ENCODE assay signal across 8 cellular contexts in the genomic region with DNA sequence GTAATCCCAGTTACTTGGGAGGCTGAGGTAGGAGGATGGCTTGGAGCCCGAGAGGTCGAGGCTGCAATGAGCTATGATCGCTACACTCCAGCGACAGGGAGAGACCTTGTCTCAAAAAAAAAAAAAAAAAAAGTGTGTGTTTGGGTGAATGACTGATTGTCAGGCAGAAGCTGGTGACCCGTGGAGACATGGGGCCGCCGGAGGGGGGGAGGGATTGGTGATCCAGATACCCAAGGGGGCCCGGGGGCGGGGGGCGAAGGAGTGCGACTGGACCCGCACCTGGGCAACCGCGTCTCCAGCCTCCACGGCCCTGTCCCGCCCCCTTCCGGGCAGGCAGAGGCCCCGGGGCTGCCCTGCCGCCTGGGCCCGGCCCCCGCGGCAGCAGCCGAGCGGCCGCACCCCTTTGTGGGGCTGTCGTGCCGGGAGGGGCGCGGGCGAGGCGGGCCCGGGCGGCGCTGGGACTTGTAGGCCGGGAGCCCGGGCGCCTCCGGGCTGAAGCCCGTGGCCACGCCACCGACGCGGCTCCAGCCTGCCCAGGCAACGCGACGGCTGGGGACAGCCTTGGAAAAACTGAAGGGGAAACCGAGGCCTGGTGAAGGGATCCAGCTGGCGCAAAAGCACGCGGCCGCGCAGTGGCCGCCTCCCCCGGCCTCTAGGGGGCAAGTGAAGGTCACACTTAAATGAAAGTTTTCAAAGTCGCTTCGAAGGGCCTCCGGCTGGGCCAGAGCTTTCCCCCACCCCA. TPM values are rescaled to one million over a fixed set of nuclear protein-coding genes. Genes with fewer than 3 reads are reported as not detected.
DNase-seq lines count a peak whose midpoint lies in the region; ATAC-seq, FAIRE-seq and TF ChIP-seq lines count a peak whose summit lies in the region.

No MANE protein-coding gene starts in this region.

- intact Hi-C loops in K562 (cut with micrococcal nuclease), result no loop called here

- no TSS peak for BruUV-seq in K562 (replicated peaks; lab: Mats Ljungman, UMichigan)

- no peaks in the 10 kb centered on the region for H3K27me3 ChIP-seq in GM06990 (replicated peaks; ENCODE audit: control insufficient read depth, insufficient read depth, low read length)
- no peaks in the 10 kb centered on the region for H3K27me3 ChIP-seq in K562 (ENCODE audit: control insufficient read depth in 2 of 2, insufficient read depth in 2 of 2, low read length in 2 of 2)
- H3K27me3 ChIP-seq in skeletal muscle satellite cell (ENCODE audit: control insufficient read depth, insufficient read depth, low read length), result no peaks in the 10 kb centered on the region

- H3K27ac ChIP-seq in K562 (ENCODE audit: extremely low read depth, low read depth, low read length), result peak overlapping the region; percentile 95

- peaks cover 27% of the 10 kb centered on the region for H3K79me2 ChIP-seq in K562 (ENCODE audit: control insufficient read depth, insufficient read depth, low read length)

- POLR2A ChIA-PET in K562 (lab: Yijun Ruan, JAX), result interaction anchor here (0.5 to 2.1 kb wide), 12 partner anchors 9 to 151 kb away, joined by 3 to 9 read pairs (median 3); no protein-coding TSS in a partner anchor

- H2AFZ ChIP-seq in K562 (ENCODE audit: low read depth, low read length), result peak overlapping the region; percentile 92

- no peaks in the 10 kb centered on the region for H3K9me3 ChIP-seq in K562 (replicated peaks; ENCODE audit: control insufficient read depth, insufficient read depth, low read depth, low read length)
- no peaks in the 10 kb centered on the region for H3K9me3 ChIP-seq in skeletal muscle satellite cell (replicated peaks; ENCODE audit: low read length)

- H3K36me3 ChIP-seq in GM06990 (ENCODE audit: control insufficient read depth, insufficient read depth, low read length) (peaks cover 17% of the 10 kb centered on the region), K562 (ENCODE audit: control insufficient read depth, insufficient read depth, low read length) (peaks cover 21% of the 10 kb centered on the region), skeletal muscle satellite cell (ENCODE audit: insufficient read depth, low read length) (peaks cover 11% of the 10 kb centered on the region)

- no peak for TF ChIP-seq EP300 in K562 (IDR thresholded peaks at IDR 0.05; ENCODE audit: low read length)

- FAIRE-seq in K562 (lab: Jason Lieb, UNC), result peak; percentile 77

- TF ChIP-seq RAD21 in K562 (CRISPR knock-in tag; conservative IDR thresholded peaks at IDR 0.05 in 1 of 2, IDR thresholded peaks at IDR 0.05 in 1 of 2), result peak in 1 of 2 experiments; percentile 40; a peak in 2 of 4 replicates

- in situ Hi-C loops in K562 (cut with MboI), result loop anchor here (5.0 to 25.0 kb wide), 3 partner anchors 103 to 823 kb away; no protein-coding TSS in a partner anchor

- TF ChIP-seq POLR2A in K562 (conservative IDR thresholded peaks at IDR 0.05), result no peak; the same call in 1 of the 2 replicates

- peaks cover 5% of the 10 kb centered on the region for H3K9me1 ChIP-seq in K562 (ENCODE audit: control insufficient read depth, insufficient read depth, low read length)

- ATAC-seq in HG03354 (IDR thresholded peaks at IDR 0.05; ENCODE audit: poor library complexity, severe bottlenecking, unreplicated experiment), result peak; percentile 28
- peak; percentile 86 for ATAC-seq in K562

- H4K20me1 ChIP-seq in K562 (replicated peaks; ENCODE audit: control insufficient read depth, insufficient read depth, low read length), result peaks cover 21% of the 10 kb centered on the region

- peak overlapping the region; percentile 86 for H3K4me2 ChIP-seq in K562 (ENCODE audit: insufficient read depth, low read length)
- H3K4me2 ChIP-seq in skeletal muscle satellite cell (ENCODE audit: low read length), result peak overlapping the region; percentile 88

- H3K4me1 ChIP-seq in K562 (replicated peaks in 1 of 2; ENCODE audit: control insufficient read depth in 2 of 2, insufficient read depth in 2 of 2, low read length in 2 of 2) (peaks cover 34 to 58% of the 10 kb centered on the region in 2 experiments), skeletal muscle satellite cell (ENCODE audit: control insufficient read depth, insufficient read depth, low read length) (peaks cover 28% of the 10 kb centered on the region)

- H3K9ac ChIP-seq in K562 (ENCODE audit: insufficient read depth in 1 of 2, low read depth in 2 of 2, low read length in 2 of 2) (peak overlapping the region; percentile 95), skeletal muscle satellite cell (ENCODE audit: low read depth, low read length) (peak overlapping the region; percentile 74)

- WGBS in K562 (ENCODE audit: insufficient coverage, low coverage, missing lambda C conversion rate), result under 1% methylated on average over 36 of the region's 57 CpGs

- DNase-seq in GM06990 (ENCODE audit: extremely low read depth, insufficient read length) (peak; percentile 86), SW480 (ENCODE audit: low spot score) (peak; percentile 84), K562 (ENCODE audit: extremely low read depth in 1 of 4, low spot score in 3 of 4) (peak; percentile 89 to 90 (median 90)), NCI-H1417 treated with DMSO at 0.1 percent for 48 hours (lab: John Stamatoyannopoulos, UW) (no peak), RKO (ENCODE audit: low spot score) (no peak)

- CTCF ChIA-PET in K562 (lab: Yijun Ruan, JAX; ENCODE audit: low intra/inter-chr PET ratio), result interaction anchor here (2.3 kb wide), 1 partner anchor 106 kb away, joined by 9 read pairs; no protein-coding TSS in a partner anchor

- H3K4me3 ChIP-seq in GM06990 (replicated peaks; ENCODE audit: low read depth, low read length) (peak overlapping the region; percentile 62), K562 (peak overlapping the region; percentile 22), iPS-11a (ENCODE audit: low read depth, low read length) (peak overlapping the region; percentile 35), skeletal muscle satellite cell (ENCODE audit: low read length) (peak overlapping the region; percentile 62)

- TF ChIP-seq CTCF in GM06990 (IDR thresholded peaks at IDR 0.05; ENCODE audit: insufficient read depth, low read length, poor library complexity, severe bottlenecking) (peak; percentile 62), K562 (IDR thresholded peaks at IDR 0.05 in 2 of 3, conservative IDR thresholded peaks at IDR 0.05 in 1 of 3; ENCODE audit: insufficient read depth in 2 of 3, low read depth in 1 of 3, low read length in 3 of 3) (peak; percentile 19 to 59 (median 40); a peak in 4 of 6 replicates)

RNA-seq across cellular contexts. Expression of a gene that starts 2.1 kb away (rescaled TPM):
- total RNA-seq in K562 (2011; cell fraction: chromatin; rRNA removed; ENCODE audit: low replicate concordance), result 13.6 and 33.0 TPM in 2 replicates
- 29.3 and 29.4 TPM in 2 replicates for total RNA-seq in K562 (2011; cell fraction: nucleolus; rRNA removed)
- total RNA-seq in K562 (2011; cell fraction: nucleoplasm; rRNA removed), result 21.9 and 24.7 TPM in 2 replicates
- 63.6 and 74.0 TPM in 2 replicates for total RNA-seq in K562 (2014; rRNA removed)
- 10.9 and 12.3 TPM in 2 replicates for total RNA-seq in K562 (2014; rRNA removed; fragmentation: Illumina TruSeq; extraction: Trizol)
- total RNA-seq in K562 (2015; rRNA removed; fragmentation: Illumina TruSeq; extraction: Trizol), result 33.9 and 36.1 TPM in 2 replicates
- 82.4 and 83.4 TPM in 2 replicates for total RNA-seq in K562 (2021)
- polyA plus RNA-seq in K562 (2011; rRNA removed), result 31.9 and 33.2 TPM in 2 replicates
- 44.2 and 145 TPM in 2 replicates for polyA plus RNA-seq in K562 (2011; cell fraction: cytosol; rRNA removed)
- 29.1 and 66.0 TPM in 2 replicates for polyA plus RNA-seq in K562 (2011; cell fraction: nucleus; rRNA removed)
- polyA plus RNA-seq in K562 (2012), result 54.8 and 56.8 TPM in 2 replicates
- polyA plus RNA-seq in K562 (2014; fragmentation: Illumina TruSeq; extraction: Trizol), result 22.5 and 55.0 TPM in 2 replicates
- polyA plus RNA-seq in K562 (2014; fragmentation: Nextera tagmentation; extraction: Ambion mirVana), result under 1 TPM; 0.28 to 0.39 TPM
- 79.6 and 84.1 TPM in 2 replicates for polyA plus RNA-seq in K562 (2014; rRNA removed)
- 7.0 and 14.2 TPM in 2 replicates for polyA minus RNA-seq in K562 (2011; rRNA and poly(A)+ RNA removed)
- polyA minus RNA-seq in K562 (2011; cell fraction: cytosol; rRNA and poly(A)+ RNA removed), result 35.7 and 38.9 TPM in 2 replicates
- polyA minus RNA-seq in K562 (2011; cell fraction: nucleus; rRNA and poly(A)+ RNA removed), result 8.0 and 10.9 TPM in 2 replicates
- 10.9 and 12.7 TPM in 2 replicates for total RNA-seq in skeletal muscle satellite cell (2012; rRNA removed)

RNA-seq across cellular contexts. Expression of a gene that starts 38.1 kb away (rescaled TPM):
- 95.3 and 106 TPM in 2 replicates for total RNA-seq in K562 (2011; cell fraction: chromatin; rRNA removed; ENCODE audit: low replicate concordance)
- total RNA-seq in K562 (2011; cell fraction: nucleolus; rRNA removed), result 55.4 and 62.8 TPM in 2 replicates
- 67.5 and 71.1 TPM in 2 replicates for total RNA-seq in K562 (2011; cell fraction: nucleoplasm; rRNA removed)
- total RNA-seq in K562 (2014; rRNA removed) (40.8 and 60.8 TPM in 2 replicates), K562 (2014; rRNA removed; fragmentation: Illumina TruSeq; extraction: Trizol) (77.7 and 81.1 TPM in 2 replicates), K562 (2015; rRNA removed; fragmentation: Illumina TruSeq; extraction: Trizol) (82.6 and 84.9 TPM in 2 replicates), K562 (2021) (68.7 and 70.5 TPM in 2 replicates)
- polyA plus RNA-seq in K562 (2011; rRNA removed) (49.8 and 52.2 TPM in 2 replicates), K562 (2014; fragmentation: Illumina TruSeq; extraction: Trizol) (100 and 104 TPM in 2 replicates), K562 (2014; fragmentation: Nextera tagmentation; extraction: Ambion mirVana) (100 to 1,000 TPM; 223 to 248 TPM), K562 (2014; rRNA removed) (33.7 and 62.4 TPM in 2 replicates)
- polyA plus RNA-seq in K562 (2011; cell fraction: cytosol; rRNA removed), result 54.7 and 109 TPM in 2 replicates
- 88.3 and 89.8 TPM in 2 replicates for polyA plus RNA-seq in K562 (2011; cell fraction: nucleus; rRNA removed)
- 45.2 and 61.8 TPM in 2 replicates for polyA plus RNA-seq in K562 (2012)
- polyA minus RNA-seq in K562 (2011; rRNA and poly(A)+ RNA removed), result 80.5 and 110 TPM in 2 replicates
- polyA minus RNA-seq in K562 (2011; cell fraction: cytosol; rRNA and poly(A)+ RNA removed), result 36.4 and 45.3 TPM in 2 replicates
- 55.3 and 89.0 TPM in 2 replicates for polyA minus RNA-seq in K562 (2011; cell fraction: nucleus; rRNA and poly(A)+ RNA removed)
- total RNA-seq in skeletal muscle satellite cell (2012; rRNA removed), result 32.5 and 40.3 TPM in 2 replicates

RNA-seq across cellular contexts. Expression of a gene that starts 59.5 kb away (rescaled TPM):
- not detected in 2 replicates for total RNA-seq in K562 (2011; cell fraction: chromatin; rRNA removed; ENCODE audit: low replicate concordance)
- not detected in 2 replicates for total RNA-seq in K562 (2011; cell fraction: nucleolus; rRNA removed)
- total RNA-seq in K562 (2011; cell fraction: nucleoplasm; rRNA removed), result not detected in 2 replicates
- total RNA-seq in K562 (2014; rRNA removed), result not detected in 2 replicates
- not detected in 2 replicates for total RNA-seq in K562 (2014; rRNA removed; fragmentation: Illumina TruSeq; extraction: Trizol)
- total RNA-seq in K562 (2015; rRNA removed; fragmentation: Illumina TruSeq; extraction: Trizol), result not detected in 2 replicates
- not detected in 2 replicates for total RNA-seq in K562 (2021)
- polyA plus RNA-seq in K562 (2011; rRNA removed), result not detected in 2 replicates
- not detected in 2 replicates for polyA plus RNA-seq in K562 (2011; cell fraction: cytosol; rRNA removed)
- not detected in 2 replicates for polyA plus RNA-seq in K562 (2011; cell fraction: nucleus; rRNA removed)
- not detected in 2 replicates for polyA plus RNA-seq in K562 (2012)
- polyA plus RNA-seq in K562 (2014; fragmentation: Illumina TruSeq; extraction: Trizol), result not detected in 2 replicates
- polyA plus RNA-seq in K562 (2014; fragmentation: Nextera tagmentation; extraction: Ambion mirVana), result not detected
- not detected in 2 replicates for polyA plus RNA-seq in K562 (2014; rRNA removed)
- not detected in 2 replicates for polyA minus RNA-seq in K562 (2011; rRNA and poly(A)+ RNA removed)
- not detected in 2 replicates for polyA minus RNA-seq in K562 (2011; cell fraction: cytosol; rRNA and poly(A)+ RNA removed)
- polyA minus RNA-seq in K562 (2011; cell fraction: nucleus; rRNA and poly(A)+ RNA removed), result not detected in 2 replicates
- total RNA-seq in skeletal muscle satellite cell (2012; rRNA removed), result not detected in 2 replicates

Comparison
In these comparisons a context has a peak if more than half of its experiments do, and no peak if none do; other contexts are left out.
1. DNase-seq: peak in GM06990 (single experiment), SW480 (single experiment) and K562 (4 of 4); none in NCI-H1417 treated with DMSO at 0.1 percent for 48 hours (single experiment) and RKO (single experiment).
2. Peak in every context shown above with its lines, with median percentiles within 50 percentile points of each other: H3K4me3 ChIP-seq.